In the genomic region with DNA sequence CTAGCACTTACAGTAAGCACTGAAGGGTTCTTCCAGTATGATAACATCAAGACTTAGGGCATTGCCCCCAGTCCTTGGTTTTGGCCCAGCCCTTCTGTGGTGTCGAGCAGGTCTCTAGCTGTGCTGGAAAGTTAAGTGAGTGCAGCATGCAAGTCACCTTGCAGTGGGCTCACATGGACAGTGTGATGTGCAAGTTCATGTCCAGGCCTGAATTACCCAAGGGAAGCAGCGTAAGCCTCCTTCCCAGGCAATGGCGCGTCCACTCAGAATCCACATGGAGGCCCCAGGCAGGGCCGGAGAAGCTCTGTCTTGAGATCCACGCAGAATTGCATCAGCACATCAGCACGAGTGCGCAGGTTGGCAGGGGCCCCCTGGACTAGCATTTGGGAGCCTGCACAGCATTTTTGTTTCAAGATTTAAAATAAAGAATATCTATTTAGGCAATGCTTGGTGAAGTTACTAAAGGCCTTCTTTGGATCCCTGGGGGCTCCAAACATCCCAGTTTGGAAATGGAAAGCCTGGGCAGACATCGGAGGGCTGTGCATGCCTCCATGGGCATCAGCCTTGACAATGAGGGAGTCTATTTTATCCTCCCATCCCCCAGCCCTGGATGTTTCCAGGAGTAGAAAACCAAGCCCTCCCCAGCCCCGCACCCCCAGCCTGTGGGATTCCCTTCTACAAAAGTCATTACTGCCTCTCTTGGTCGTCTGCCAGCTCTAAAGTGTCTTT, we compare ENCODE assay signal across 1 cellular context.
TF ChIP-seq lines count a peak whose summit lies in the region.

No MANE protein-coding gene starts in this region.

TF ChIP-seq in H1, 55 proteins besides CTCF, POLR2A, EP300 and RAD21:
- no peak for TF ChIP-seq GABPA (IDR thresholded peaks at IDR 0.05; ENCODE audit: borderline replicate concordance, insufficient read depth, low read length)
- no peak for TF ChIP-seq BRCA1 (IDR thresholded peaks at IDR 0.05; ENCODE audit: low read depth, low read length)
